Comparison of ENCODE assay signal across 7 cellular contexts in genomic region chr9:69303331-69303730, GRCh38. TPM values are rescaled to one million over a fixed set of nuclear protein-coding genes. Genes with fewer than 3 reads are reported as not detected.
"Had no signal": no experiment of that assay in that cellular context is flagged by ENCODE, and none has a peak within 500 bp of the region (broad histone marks: within the 10 kb centered on the region; RNA-seq: fewer than 3 reads in every experiment).

No MANE protein-coding gene starts in this region.

- DNase-seq: GM23248, GOT3, H9, HCEC 1CT, IMR-90 had no signal

RNA-seq across cellular contexts. Expression of gene ENTREP1, which starts 21.7 kb away (rescaled TPM):
- total RNA-seq: GM23248, HT-29, IMR-90, K562 had no signal
- polyA plus RNA-seq: GM23248, IMR-90, K562 had no signal
